ENCODE assay signal across 23 cellular contexts in the genomic region with DNA sequence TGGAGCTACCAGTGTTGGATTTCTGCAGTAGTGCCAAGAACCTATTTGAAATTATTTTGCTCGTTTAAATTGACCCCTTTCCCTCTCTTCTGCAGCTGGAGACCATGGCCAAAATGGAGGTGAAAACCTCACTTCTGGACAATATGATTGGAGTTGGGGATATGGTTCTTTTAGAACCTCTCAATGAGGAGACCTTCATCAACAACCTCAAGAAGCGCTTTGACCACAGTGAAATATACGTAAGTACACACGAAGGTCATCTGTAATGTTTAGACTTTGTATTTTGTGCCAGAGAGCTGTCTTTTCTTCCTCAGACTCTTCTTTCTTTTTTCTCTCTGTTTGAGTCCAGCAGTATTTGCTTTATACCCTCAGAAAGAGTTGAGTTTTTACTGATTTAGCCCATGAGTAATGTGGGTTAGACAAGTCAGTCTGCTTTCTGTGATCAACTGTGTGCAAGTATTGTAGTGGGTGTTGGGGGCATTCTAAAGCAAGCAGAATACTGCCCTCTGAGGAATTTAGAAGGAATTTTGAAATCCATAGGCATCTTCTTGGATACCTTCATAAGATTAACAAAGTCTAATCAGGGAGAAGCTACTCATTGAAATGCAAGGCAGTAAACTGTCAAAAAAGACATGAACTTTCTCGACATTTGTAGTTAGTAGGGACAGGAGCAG.
"Had no signal": no experiment of that assay in that cellular context is flagged by ENCODE, and none has a peak within 500 bp of the region (broad histone marks: within the 10 kb centered on the region; RNA-seq: fewer than 3 reads in every experiment).

No MANE protein-coding gene starts in this region.

- H3K9me3 ChIP-seq: Peyer's patch, SJCRH30 had no signal

- H3K27me3 Mint-ChIP-seq: activated B cell treated with CpG ODN at 0.5 μM for 24 hours; activated naive CD8-positive, alpha-beta T cell had no signal

- H3K27me3 ChIP-seq: brain microvascular endothelial cell, Peyer's patch, SJCRH30 had no signal

- H3K4me3 Mint-ChIP-seq: activated B cell treated with CpG ODN at 0.5 μM for 24 hours; activated CD4-positive, alpha-beta T cell treated with anti-CD3 and anti-CD28 coated beads, Interleukin-2, amount 10 ng/mL, durations not matched to agents 24 days and 14 days; activated naive CD8-positive, alpha-beta T cell; activated T-cell treated with anti-CD3 and anti-CD28 coated beads, Interleukin-2, amount 50 U/mL, for 4 hours; T-helper 1 cell treated with Interleukin-12 subunit alpha and Interleukin-12 subunit beta and Interleukin-4 antibody, amounts not matched to agents 30 μg/mL and 1 μg/mL, for 36 hours had no signal

- ATAC-seq: activated T-cell treated with anti-CD3 and anti-CD28 coated beads, Interleukin-2, amount 50 U/mL, for 4 hours; SK-N-SH treated with all-trans-retinoic acid at 6 μM for 48 hours had no signal

- H3K27ac ChIP-seq: brain microvascular endothelial cell, Peyer's patch, RWPE1, SJCRH30 had no signal

- H3K4me3 ChIP-seq: Peyer's patch, SJCRH30 had no signal

- H3K9me3 Mint-ChIP-seq: activated B cell treated with CpG ODN at 0.5 μM for 24 hours; activated CD4-positive, alpha-beta T cell treated with anti-CD3 and anti-CD28 coated beads, Interleukin-2, amount 10 ng/mL, durations not matched to agents 24 days and 14 days; activated T-cell treated with anti-CD3 and anti-CD28 coated beads, Interleukin-2, amount 50 U/mL, for 4 hours; T-helper 1 cell treated with Interleukin-12 subunit alpha and Interleukin-12 subunit beta and Interleukin-4 antibody, amounts not matched to agents 30 μg/mL and 1 μg/mL, for 36 hours had no signal

- H3K4me1 Mint-ChIP-seq: activated CD4-positive, alpha-beta T cell treated with anti-CD3 and anti-CD28 coated beads, Interleukin-2, amount 10 ng/mL, durations not matched to agents 24 days and 14 days had no signal

- DNase-seq: activated B cell treated with CpG ODN at 0.5 μM for 24 hours; activated CD4-positive, alpha-beta T cell treated with anti-CD3 and anti-CD28 coated beads for 1 hour; activated CD4-positive, alpha-beta T cell treated with anti-CD3 and anti-CD28 coated beads, Interleukin-2, amount 10 ng/mL, durations not matched to agents 24 days and 14 days; activated CD4-positive, alpha-beta T cell treated with anti-CD3 and anti-CD28 coated beads, Interleukin-2, amount 50 U/mL, for 48 hours; activated effector memory CD4-positive, alpha-beta T cell treated with anti-CD3 and anti-CD28 coated beads, Interleukin-2, amount 50 U/mL, for 16 hours; activated naive CD4-positive, alpha-beta T cell treated with Interleukin-2 at 50 U/mL for 16 hours; activated T-cell treated with anti-CD3 and anti-CD28 coated beads, Interleukin-2, amount 50 U/mL, for 4 hours; amygdala; brain microvascular endothelial cell; Kasumi-1; NCI-H1048; NCI-H146; NCI-H187 treated with DMSO at 0.1 percent for 48 hours; NCI-H2081 treated with DMSO at 0.1 percent for 48 hours; NCI-H446; NCI-H524; Peyer's patch; Right ventricle myocardium superior; SJCRH30 had no signal

- H3K36me3 Mint-ChIP-seq: activated naive CD8-positive, alpha-beta T cell had no signal

- H3K36me3 ChIP-seq: Peyer's patch had no signal

- H3K27ac Mint-ChIP-seq: activated B cell treated with CpG ODN at 0.5 μM for 24 hours; activated CD4-positive, alpha-beta T cell treated with anti-CD3 and anti-CD28 coated beads, Interleukin-2, amount 10 ng/mL, durations not matched to agents 24 days and 14 days; activated naive CD8-positive, alpha-beta T cell; T-helper 1 cell treated with Interleukin-12 subunit alpha and Interleukin-12 subunit beta and Interleukin-4 antibody, amounts not matched to agents 30 μg/mL and 1 μg/mL, for 36 hours had no signal
